Comparison of ENCODE assay signal across 22 cellular contexts in genomic region chr1:51175278-51175677, GRCh38.
DNase-seq lines count a peak whose midpoint lies in the region; ATAC-seq and TF ChIP-seq lines count a peak whose summit lies in the region.
"Had no signal": no experiment of that assay in that cellular context is flagged by ENCODE, and none has a peak within 500 bp of the region (broad histone marks: within the 10 kb centered on the region; RNA-seq: fewer than 3 reads in every experiment).

No MANE protein-coding gene starts in this region.

- BruUV-seq in mammary epithelial cell (replicated peaks; lab: Mats Ljungman, UMichigan): no TSS peak

- intact Hi-C loops in mammary epithelial cell (cut with micrococcal nuclease): no loop called here

- H3K79me2 ChIP-seq in GM23338 (replicated peaks; ENCODE audit: insufficient read depth) (no peaks in the 10 kb centered on the region), mammary epithelial cell (ENCODE audit: insufficient read depth, low read length) (no peaks in the 10 kb centered on the region)
- H3K79me2 ChIP-seq: parathyroid adenoma had no signal

- no peak overlapping the region for H3K27ac Mint-ChIP-seq in GM23338
- H3K27ac Mint-ChIP-seq in progenitor cell of endocrine pancreas: no peak overlapping the region
- H3K27ac Mint-ChIP-seq: activated CD4-positive, alpha-beta memory T cell treated with anti-CD3 and anti-CD28 coated beads, Interleukin-2, amount 10 ng/mL, durations not matched to agents 7 days and 5 days; activated naive CD8-positive, alpha-beta T cell; activated T-cell treated with anti-CD3 and anti-CD28 coated beads, Interleukin-2, amount 50 U/mL, for 24 hours; brain; WTC11 had no signal

- dilution Hi-C loops in mammary epithelial cell (cut with HindIII; ENCODE audit: low sequenced_read_pairs): no loop called here

- H3K9me3 ChIP-seq in mammary epithelial cell (replicated peaks; ENCODE audit: insufficient read depth, low read length) (no peaks in the 10 kb centered on the region), lung (ENCODE audit: control insufficient read depth in 2 of 2, insufficient read depth in 1 of 2, low read length in 1 of 2) (no peaks in the 10 kb centered on the region)
- H3K9me3 ChIP-seq: vagina had no signal

- H3K4me3 Mint-ChIP-seq in GM23338: no peak overlapping the region
- no peak overlapping the region for H3K4me3 Mint-ChIP-seq in progenitor cell of endocrine pancreas (ENCODE audit: low read depth)
- H3K4me3 Mint-ChIP-seq: activated CD4-positive, alpha-beta memory T cell treated with anti-CD3 and anti-CD28 coated beads, Interleukin-2, amount 10 ng/mL, durations not matched to agents 7 days and 5 days; activated naive CD8-positive, alpha-beta T cell; activated T-cell treated with anti-CD3 and anti-CD28 coated beads, Interleukin-2, amount 50 U/mL, for 24 hours; brain; WTC11 had no signal

- H3K27ac ChIP-seq in GM23338 (ENCODE audit: low read depth) (no peak overlapping the region), mammary epithelial cell (ENCODE audit: insufficient read depth, low read depth, low read length) (no peak overlapping the region), lung (ENCODE audit: low read depth in 1 of 2, low read length in 1 of 2) (no peak overlapping the region)
- H3K27ac ChIP-seq: left ventricle myocardium inferior, parathyroid adenoma, RWPE1, skin epidermis, vagina had no signal

- H3K4me2 ChIP-seq in GM23338: no peak overlapping the region
- peak overlapping the region; percentile 12 for H3K4me2 ChIP-seq in mammary epithelial cell (ENCODE audit: insufficient read depth, low read depth, low read length)

- no peak overlapping the region for H3K4me3 ChIP-seq in GM23338
- no peak overlapping the region for H3K4me3 ChIP-seq in mammary epithelial cell (replicated peaks in 1 of 3; ENCODE audit: insufficient read depth in 1 of 3, low read depth in 2 of 3, low read length in 3 of 3)
- no peak overlapping the region for H3K4me3 ChIP-seq in lung
- H3K4me3 ChIP-seq: left ventricle myocardium inferior, skin epidermis, vagina had no signal

- H4K20me1 ChIP-seq in GM23338 (replicated peaks; ENCODE audit: insufficient read depth) (no peaks in the 10 kb centered on the region), mammary epithelial cell (ENCODE audit: insufficient read depth, low read length) (no peaks in the 10 kb centered on the region)

- no peak for TF ChIP-seq CTCF in GM23338 (conservative IDR thresholded peaks at IDR 0.05; ENCODE audit: low read depth in 2 of 2)
- TF ChIP-seq CTCF in mammary epithelial cell (conservative IDR thresholded peaks at IDR 0.05 in 1 of 2, IDR thresholded peaks at IDR 0.05 in 1 of 2; ENCODE audit: extremely low read depth in 1 of 2, insufficient read depth in 1 of 2, low read depth in 1 of 2, low read length in 2 of 2): no peak
- TF ChIP-seq CTCF in lung (IDR thresholded peaks at IDR 0.05; ENCODE audit: control extremely low read depth, extremely low read depth): no peak
- TF ChIP-seq CTCF in progenitor cell of endocrine pancreas (IDR thresholded peaks at IDR 0.05; ENCODE audit: unreplicated experiment): no peak

- no peaks in the 10 kb centered on the region for H3K36me3 ChIP-seq in GM23338 (ENCODE audit: insufficient read depth)
- no peaks in the 10 kb centered on the region for H3K36me3 ChIP-seq in mammary epithelial cell (ENCODE audit: insufficient read depth, low read length)
- H3K36me3 ChIP-seq in lung (ENCODE audit: control insufficient read depth in 2 of 2, insufficient read depth in 2 of 2, low read length in 2 of 2): no peaks in the 10 kb centered on the region
- H3K36me3 ChIP-seq: left ventricle myocardium inferior, vagina had no signal

- ATAC-seq in GM23338 (no peak), lung (ENCODE audit: insufficient read depth, low FRiP score) (peak; percentile 6), HG02885 (IDR thresholded peaks at IDR 0.05; ENCODE audit: poor library complexity, unreplicated experiment) (no peak), GM18505 (IDR thresholded peaks at IDR 0.05; ENCODE audit: unreplicated experiment) (no peak)
- ATAC-seq: WTC11 had no signal

- no peaks in the 10 kb centered on the region for H3K4me1 ChIP-seq in GM23338 (ENCODE audit: insufficient read depth)
- no peaks in the 10 kb centered on the region for H3K4me1 ChIP-seq in mammary epithelial cell (ENCODE audit: insufficient read depth, low read length)
- H3K4me1 ChIP-seq in lung (ENCODE audit: control insufficient read depth in 2 of 2, insufficient read depth in 2 of 2, low read length in 2 of 2): no peaks in the 10 kb centered on the region
- H3K4me1 ChIP-seq: left ventricle myocardium inferior, parathyroid adenoma, vagina had no signal

- no peaks in the 10 kb centered on the region for H3K36me3 Mint-ChIP-seq in GM23338 (ENCODE audit: low read depth)
- no peaks in the 10 kb centered on the region for H3K36me3 Mint-ChIP-seq in progenitor cell of endocrine pancreas (ENCODE audit: insufficient read depth)
- H3K36me3 Mint-ChIP-seq: brain had no signal

- H3K9me2 ChIP-seq in GM23338 (ENCODE audit: insufficient read depth): no peaks in the 10 kb centered on the region

- H3K9me3 Mint-ChIP-seq in GM23338 (no peaks in the 10 kb centered on the region; the same call in 2 of the 3 replicates), progenitor cell of endocrine pancreas (ENCODE audit: low read depth) (peaks cover 7% of the 10 kb centered on the region)
- H3K9me3 Mint-ChIP-seq: activated CD4-positive, alpha-beta memory T cell treated with anti-CD3 and anti-CD28 coated beads, Interleukin-2, amount 10 ng/mL, durations not matched to agents 7 days and 5 days; activated T-cell treated with anti-CD3 and anti-CD28 coated beads, Interleukin-2, amount 50 U/mL, for 24 hours; brain had no signal

- no peaks in the 10 kb centered on the region for H3F3A ChIP-seq in GM23338 (replicated peaks; ENCODE audit: low read depth)

- H3K27me3 Mint-ChIP-seq in GM23338 (ENCODE audit: insufficient read depth, low read depth, poor library complexity): no peaks in the 10 kb centered on the region
- H3K27me3 Mint-ChIP-seq in progenitor cell of endocrine pancreas: peaks cover 7% of the 10 kb centered on the region
- H3K27me3 Mint-ChIP-seq: brain had no signal

- WGBS in mammary epithelial cell (ENCODE audit: low coverage, missing lambda C conversion rate): 45% methylated on average over 2 of the region's 2 CpGs
- WGBS in lung, 2 donors: 0 to 8% methylated on average over 2 of the region's 2 CpGs

- TF ChIP-seq POLR2A in GM18505 (IDR thresholded peaks at IDR 0.05; ENCODE audit: borderline replicate concordance, extremely low read depth, insufficient read depth, insufficient read length): no peak

- in situ Hi-C loops in mammary epithelial cell (cut with MboI; ENCODE audit: low sequenced_read_pairs in 2 of 2): loop anchor here (25.0 kb wide), 3 partner anchors 238 to 813 kb away; no protein-coding TSS in a partner anchor

- H3K27me3 ChIP-seq in GM23338 (ENCODE audit: insufficient read depth) (no peaks in the 10 kb centered on the region), mammary epithelial cell (ENCODE audit: insufficient read depth, low read length) (no peaks in the 10 kb centered on the region), lung (ENCODE audit: control insufficient read depth, insufficient read depth) (no peaks in the 10 kb centered on the region)
- H3K27me3 ChIP-seq: vagina had no signal

- H3K4me1 Mint-ChIP-seq in GM23338 (no peaks in the 10 kb centered on the region), progenitor cell of endocrine pancreas (ENCODE audit: low read depth) (no peaks in the 10 kb centered on the region)
- H3K4me1 Mint-ChIP-seq: activated CD4-positive, alpha-beta memory T cell treated with anti-CD3 and anti-CD28 coated beads, Interleukin-2, amount 10 ng/mL, durations not matched to agents 7 days and 5 days; brain; WTC11 had no signal

- DNase-seq in GM23338 (ENCODE audit: low spot score) (no peak), NOMO-1 treated with DMSO at 0.1 percent for 48 hours (lab: John Stamatoyannopoulos, UW; ENCODE audit: unreplicated experiment) (peak; percentile 87), mammary epithelial cell (peak; percentile 3), lung (ENCODE audit: low spot score) (no peak), NCI-H2081 (lab: John Stamatoyannopoulos, UW) (no peak), progenitor cell of endocrine pancreas (ENCODE audit: low spot score, unreplicated experiment) (no peak)
- DNase-seq: activated CD4-positive, alpha-beta memory T cell treated with anti-CD3 and anti-CD28 coated beads, Interleukin-2, amount 10 ng/mL, durations not matched to agents 7 days and 5 days; activated T-cell treated with anti-CD3 and anti-CD28 coated beads, Interleukin-2, amount 50 U/mL, for 24 hours; left ventricle myocardium inferior; NCI-H2227 treated with DMSO at 0.1 percent for 48 hours; stimulated activated CD8-positive, alpha-beta memory T cell treated with anti-CD3 and anti-CD28 coated beads, Interleukin-4, amount 100 ng/mL, for 48 hours; substantia nigra; T-helper 1 cell had no signal

- CTCF ChIA-PET in mammary epithelial cell (lab: Charles Lee; ENCODE audit: low non-redundant PET): interaction anchor here (0.6 kb wide), 1 partner anchor 246 kb away, joined by 5 read pairs; no protein-coding TSS in a partner anchor

- H2AFZ ChIP-seq in GM23338 (peak overlapping the region; percentile 59; the same call in 1 of the 2 replicates), mammary epithelial cell (ENCODE audit: low read depth, low read length) (peak overlapping the region; percentile 81)
- H2AFZ ChIP-seq: parathyroid adenoma had no signal

- no peak overlapping the region for H3K9ac ChIP-seq in mammary epithelial cell (ENCODE audit: insufficient read depth, low read length)
- H3K9ac ChIP-seq: parathyroid adenoma had no signal

Comparison
In these comparisons a context has a peak if more than half of its experiments do, and no peak if none do; other contexts are left out.
1. DNase-seq: peak in NOMO-1 treated with DMSO at 0.1 percent for 48 hours (single experiment) and mammary epithelial cell (single experiment); none in GM23338 (single experiment), lung (single experiment), NCI-H2081 (0 of 2) and progenitor cell of endocrine pancreas (single experiment).